Comparison of ENCODE assay signal across 8 cellular contexts in genomic region chr4:8177544-8177943, GRCh38.
"Had no signal": no experiment of that assay in that cellular context is flagged by ENCODE, and none has a peak within 500 bp of the region (broad histone marks: within the 10 kb centered on the region; RNA-seq: fewer than 3 reads in every experiment).

No MANE protein-coding gene starts in this region.

- H3K36me3 ChIP-seq: esophagus squamous epithelium, ovary, stomach, thoracic aorta, uterus had no signal

- H3K27me3 ChIP-seq: esophagus squamous epithelium, foreskin keratinocyte, ovary, stomach, uterus had no signal

- H3K27ac ChIP-seq: esophagus squamous epithelium, foreskin keratinocyte, ovary, stomach, thoracic aorta, uterus had no signal

- H3K4me3 ChIP-seq: esophagus squamous epithelium, mucosa of descending colon, ovary, stomach, thoracic aorta, uterus had no signal

- DNase-seq: effector memory CD4-positive, alpha-beta T cell; esophagus squamous epithelium; stomach; uterus had no signal

- H3K9me3 ChIP-seq: esophagus squamous epithelium, mucosa of descending colon, ovary, stomach, thoracic aorta, uterus had no signal

- H3K4me1 ChIP-seq: foreskin keratinocyte, uterus had no signal
